Comparison of ENCODE assay signal across 7 cellular contexts in genomic region chr12:27709932-27710591, GRCh38. TPM values are rescaled to one million over a fixed set of nuclear protein-coding genes. Genes with fewer than 3 reads are reported as not detected.
A peak's percentile ranks its signal among the peaks of the same experiment; 100 is the strongest.
DNase-seq lines count a peak whose midpoint lies in the region; ATAC-seq and TF ChIP-seq lines count a peak whose summit lies in the region.

No MANE protein-coding gene starts in this region.

- H3K4me1 ChIP-seq in HAP-1 (peaks cover 8% of the 10 kb centered on the region), heart left ventricle (peaks cover 0 to 27% (median 15%) of the 10 kb centered on the region in 12 donors), prostate gland (replicated peaks) (peaks cover 6% of the 10 kb centered on the region)

- peak overlapping the region; percentile 86 to 95 for H3K4me3 Mint-ChIP-seq in activated T-cell treated with anti-CD3 and anti-CD28 coated beads, Interleukin-2, amount 50 U/mL, for 72 hours

- peak in 1 of 2 experiments; percentile 26 for DNase-seq in HAP-1 (ENCODE audit: low spot score in 2 of 2)
- DNase-seq in LoVo (ENCODE audit: low spot score), result peak; percentile 66
- DNase-seq in activated T-cell treated with anti-CD3 and anti-CD28 coated beads, Interleukin-2, amount 50 U/mL, for 72 hours, result no peak
- no peak for DNase-seq in heart left ventricle
- DNase-seq in prostate gland (ENCODE audit: low spot score), result peak; percentile 46
- no peak for DNase-seq in OCI-M1 (lab: John Stamatoyannopoulos, UW)

- H3K36me3 ChIP-seq in HAP-1 (replicated peaks) (no peaks in the 10 kb centered on the region; the same call in 1 of the 2 replicates), heart left ventricle (peaks cover 0 to 11% (median under 1%) of the 10 kb centered on the region in 9 donors), prostate gland (no peaks in the 10 kb centered on the region)

- H3K9me3 Mint-ChIP-seq in activated T-cell treated with anti-CD3 and anti-CD28 coated beads, Interleukin-2, amount 50 U/mL, for 72 hours, result no peaks in the 10 kb centered on the region

- in situ Hi-C loops in HAP-1 (cut with MboI; ENCODE audit: low sequenced_read_pairs), result no loop called here

- H3K36me3 Mint-ChIP-seq in activated T-cell treated with anti-CD3 and anti-CD28 coated beads, Interleukin-2, amount 50 U/mL, for 72 hours (ENCODE audit: insufficient read depth in 2 of 2), result peaks cover 0 to 5% of the 10 kb centered on the region in 2 donors

- TF ChIP-seq CTCF in heart left ventricle (IDR thresholded peaks at IDR 0.05) (no peak), prostate gland (IDR thresholded peaks at IDR 0.05) (no peak)

- TF ChIP-seq POLR2A in GM18505 (IDR thresholded peaks at IDR 0.05; ENCODE audit: borderline replicate concordance, extremely low read depth, insufficient read depth, insufficient read length) (no peak), heart left ventricle (IDR thresholded peaks at IDR 0.05) (no peak), prostate gland (IDR thresholded peaks at IDR 0.05) (no peak)

- 15 to 30% (median 17%) methylated on average over 24 of the region's 24 CpGs for WGBS in heart left ventricle, 4 donors
- 6% methylated on average over 24 of the region's 24 CpGs for WGBS in prostate gland

- H3K9me3 ChIP-seq in HAP-1 (no peaks in the 10 kb centered on the region), heart left ventricle (no peaks in the 10 kb centered on the region), prostate gland (no peaks in the 10 kb centered on the region)

- H3K27me3 Mint-ChIP-seq in activated T-cell treated with anti-CD3 and anti-CD28 coated beads, Interleukin-2, amount 50 U/mL, for 72 hours (ENCODE audit: low read depth), result no peaks in the 10 kb centered on the region

- peak; percentile 35 for ATAC-seq in GM18505 (IDR thresholded peaks at IDR 0.05; ENCODE audit: unreplicated experiment)
- ATAC-seq in activated T-cell treated with anti-CD3 and anti-CD28 coated beads, Interleukin-2, amount 50 U/mL, for 72 hours (replicated peaks in 1 of 2), result peak; percentile 53 to 63
- peak; percentile 43 to 56 (median 47) for ATAC-seq in heart left ventricle

- H3K4me3 ChIP-seq in HAP-1 (peak overlapping the region; percentile 85), heart left ventricle (peak overlapping the region; percentile 56 to 99 (median 84)), prostate gland (peak overlapping the region; percentile 70 to 98)

- H3K27me3 ChIP-seq in HAP-1 (ENCODE audit: low read depth) (no peaks in the 10 kb centered on the region), heart left ventricle (no peaks in the 10 kb centered on the region), prostate gland (replicated peaks; ENCODE audit: insufficient read depth) (no peaks in the 10 kb centered on the region)

- H3K27ac Mint-ChIP-seq in activated T-cell treated with anti-CD3 and anti-CD28 coated beads, Interleukin-2, amount 50 U/mL, for 72 hours, result peak overlapping the region; percentile 81

- H3K27ac ChIP-seq in heart left ventricle (peak overlapping the region; percentile 2 to 92 (median 82)), prostate gland (peak overlapping the region; percentile 82 to 89)

- intact Hi-C loops in heart left ventricle (cut with DNase I) (loop anchor here in 1 of 10 donors (5.0 to 10.0 kb wide), 2 partner anchors 72 to 695 kb away; partner anchors contain the start of genes KLHL42, MANSC4 and TM7SF3), prostate gland (cut with DNase I) (no loop called here)

- peaks cover 20% of the 10 kb centered on the region for H3K4me1 Mint-ChIP-seq in activated T-cell treated with anti-CD3 and anti-CD28 coated beads, Interleukin-2, amount 50 U/mL, for 72 hours (ENCODE audit: low read depth)

RNA-seq across cellular contexts. Expression of gene MRPS35, which starts 0.6 kb away (rescaled TPM):
- total RNA-seq in activated T-cell treated with anti-CD3 and anti-CD28 coated beads, Interleukin-2, amount 50 U/mL, for 72 hours, result 10 to 100 TPM; 49.7 to 64.0 TPM
- 10 to 100 TPM; 45.7 to 94.1 (median 59.6) TPM for total RNA-seq in heart left ventricle
- 10 to 100 TPM; 39.8 to 67.7 TPM for polyA plus RNA-seq in heart left ventricle
- total RNA-seq in prostate gland, result 10 to 100 TPM; 56.1 to 69.6 TPM

RNA-seq across cellular contexts. Expression of gene REP15, which starts 13.8 kb away (rescaled TPM):
- not detected for total RNA-seq in activated T-cell treated with anti-CD3 and anti-CD28 coated beads, Interleukin-2, amount 50 U/mL, for 72 hours
- total RNA-seq in heart left ventricle, result 1 to 10 TPM; 3.7 to 7.9 (median 5.0) TPM
- polyA plus RNA-seq in heart left ventricle, result 1 to 10 TPM; 4.4 to 5.2 TPM
- 1 to 10 TPM in 1 of 2 donors, under 1 TPM in 1; 0.18 to 2.4 TPM for total RNA-seq in prostate gland

Comparison
In these comparisons a context has a peak if more than half of its experiments do, and no peak if none do; other contexts are left out.
1. DNase-seq: peak in LoVo (single experiment) and prostate gland (single experiment); none in activated T-cell treated with anti-CD3 and anti-CD28 coated beads, Interleukin-2, amount 50 U/mL, for 72 hours (0 of 2), heart left ventricle (0 of 5) and OCI-M1 (single experiment).
2. Peak in every context shown above with its lines, with median percentiles within 50 percentile points of each other: ATAC-seq and H3K4me3 ChIP-seq.